ENCODE assay signal across 41 cellular contexts in genomic region chr11:87179621-87180020, GRCh38.
"Had no signal": no experiment of that assay in that cellular context is flagged by ENCODE, and none has a peak within 500 bp of the region (broad histone marks: within the 10 kb centered on the region; RNA-seq: fewer than 3 reads in every experiment).

No MANE protein-coding gene starts in this region.

- ATAC-seq: activated CD8-positive, alpha-beta memory T cell treated with anti-CD3 and anti-CD28 coated beads, Interleukin-2, amount 10 ng/mL, durations not matched to agents 7 days and 5 days; PC-3 had no signal

- H3K27me3 ChIP-seq: Peyer's patch, SJSA1 had no signal

- H3K27me3 Mint-ChIP-seq: activated CD4-positive, alpha-beta memory T cell treated with anti-CD3 and anti-CD28 coated beads, Interleukin-2, amount 10 ng/mL, durations not matched to agents 7 days and 5 days; activated CD8-positive, alpha-beta memory T cell treated with anti-CD3 and anti-CD28 coated beads, Interleukin-2, amount 10 ng/mL, durations not matched to agents 7 days and 5 days; activated naive CD8-positive, alpha-beta T cell treated with anti-CD3 and anti-CD28 coated beads, Interleukin-2, amount 10 ng/mL, durations not matched to agents 7 days and 5 days; brain had no signal

- H3K4me1 ChIP-seq: Peyer's patch, SJSA1 had no signal

- DNase-seq: activated CD4-positive, alpha-beta memory T cell treated with anti-CD3 and anti-CD28 coated beads, Interleukin-2, amount 10 ng/mL, durations not matched to agents 7 days and 5 days; activated CD4-positive, alpha-beta T cell treated with anti-CD3 and anti-CD28 coated beads for 1 hour; activated CD4-positive, alpha-beta T cell treated with anti-CD3 and anti-CD28 coated beads for 48 hours; activated CD4-positive, CD25-positive, alpha-beta regulatory T cell; activated CD8-positive, alpha-beta memory T cell treated with anti-CD3 and anti-CD28 coated beads for 24 hours; activated CD8-positive, alpha-beta memory T cell treated with anti-CD3 and anti-CD28 coated beads, Interleukin-2, amount 10 ng/mL, durations not matched to agents 7 days and 5 days; activated CD8-positive, alpha-beta memory T cell treated with anti-CD3 and anti-CD28 coated beads, Interleukin-2, amount 50 U/mL, for 48 hours; activated effector memory CD4-positive, alpha-beta T cell treated with Interleukin-2 at 50 U/mL for 16 hours; activated naive CD4-positive, alpha-beta T cell treated with anti-CD3 and anti-CD28 coated beads, Interleukin-2, amount 50 U/mL, for 16 hours; activated naive CD8-positive, alpha-beta T cell treated with anti-CD3 and anti-CD28 coated beads, Interleukin-2, amount 10 ng/mL, durations not matched to agents 7 days and 5 days; activated T-cell treated with anti-CD3 and anti-CD28 coated beads, Interleukin-2, amount 50 U/mL, for 48 hours; anterior cingulate cortex; caudate nucleus; Kasumi-1; KG1; MM.1S; MV-4-11; NCI-H1092 treated with DMSO at 0.1 percent for 48 hours; NCI-H1417; NCI-H146; NCI-H187; NCI-H2029 treated with DMSO at 0.1 percent for 48 hours; NCI-H2107; NCI-H2171; NCI-H510A; NCI-H526; NCI-H748 treated with DMSO at 0.1 percent for 48 hours; NK-92 treated with Interleukin-12 subunit alpha and Interleukin-12 subunit beta, amount 100 ng/mL, for 24 hours; PC-3; Peyer's patch; RPMI8226; SHP77 treated with DMSO at 0.1 percent for 48 hours; SK-N-SH; SW 1271; T-helper 1 cell; T-helper 2 cell; T1000; WERI-Rb-1 had no signal

- H3K9me3 ChIP-seq: Peyer's patch, SJSA1, SK-N-SH had no signal

- H3K4me3 ChIP-seq: Peyer's patch, SJSA1 had no signal

- H3K36me3 ChIP-seq: Peyer's patch, SJSA1 had no signal

- H3K4me1 Mint-ChIP-seq: activated CD4-positive, alpha-beta memory T cell treated with anti-CD3 and anti-CD28 coated beads, Interleukin-2, amount 10 ng/mL, durations not matched to agents 7 days and 5 days; activated CD8-positive, alpha-beta memory T cell treated with anti-CD3 and anti-CD28 coated beads, Interleukin-2, amount 10 ng/mL, durations not matched to agents 7 days and 5 days; activated naive CD8-positive, alpha-beta T cell treated with anti-CD3 and anti-CD28 coated beads, Interleukin-2, amount 10 ng/mL, durations not matched to agents 7 days and 5 days; brain had no signal

- H3K27ac Mint-ChIP-seq: activated CD4-positive, alpha-beta memory T cell treated with anti-CD3 and anti-CD28 coated beads, Interleukin-2, amount 10 ng/mL, durations not matched to agents 7 days and 5 days; activated CD8-positive, alpha-beta memory T cell treated with anti-CD3 and anti-CD28 coated beads, Interleukin-2, amount 10 ng/mL, durations not matched to agents 7 days and 5 days; activated naive CD8-positive, alpha-beta T cell treated with anti-CD3 and anti-CD28 coated beads, Interleukin-2, amount 10 ng/mL, durations not matched to agents 7 days and 5 days; brain had no signal

- H3K4me3 Mint-ChIP-seq: activated CD4-positive, alpha-beta memory T cell treated with anti-CD3 and anti-CD28 coated beads, Interleukin-2, amount 10 ng/mL, durations not matched to agents 7 days and 5 days; activated CD8-positive, alpha-beta memory T cell treated with anti-CD3 and anti-CD28 coated beads, Interleukin-2, amount 10 ng/mL, durations not matched to agents 7 days and 5 days; activated naive CD8-positive, alpha-beta T cell treated with anti-CD3 and anti-CD28 coated beads, Interleukin-2, amount 10 ng/mL, durations not matched to agents 7 days and 5 days; brain had no signal

- H3K27ac ChIP-seq: Peyer's patch, SJSA1, WERI-Rb-1 had no signal

- FAIRE-seq: bronchial epithelial cell had no signal

- H3K4me2 ChIP-seq: SK-N-SH had no signal

- H3K9ac ChIP-seq: SK-N-SH had no signal
